Comparison of ENCODE assay signal across 8 cellular contexts in the genomic region with DNA sequence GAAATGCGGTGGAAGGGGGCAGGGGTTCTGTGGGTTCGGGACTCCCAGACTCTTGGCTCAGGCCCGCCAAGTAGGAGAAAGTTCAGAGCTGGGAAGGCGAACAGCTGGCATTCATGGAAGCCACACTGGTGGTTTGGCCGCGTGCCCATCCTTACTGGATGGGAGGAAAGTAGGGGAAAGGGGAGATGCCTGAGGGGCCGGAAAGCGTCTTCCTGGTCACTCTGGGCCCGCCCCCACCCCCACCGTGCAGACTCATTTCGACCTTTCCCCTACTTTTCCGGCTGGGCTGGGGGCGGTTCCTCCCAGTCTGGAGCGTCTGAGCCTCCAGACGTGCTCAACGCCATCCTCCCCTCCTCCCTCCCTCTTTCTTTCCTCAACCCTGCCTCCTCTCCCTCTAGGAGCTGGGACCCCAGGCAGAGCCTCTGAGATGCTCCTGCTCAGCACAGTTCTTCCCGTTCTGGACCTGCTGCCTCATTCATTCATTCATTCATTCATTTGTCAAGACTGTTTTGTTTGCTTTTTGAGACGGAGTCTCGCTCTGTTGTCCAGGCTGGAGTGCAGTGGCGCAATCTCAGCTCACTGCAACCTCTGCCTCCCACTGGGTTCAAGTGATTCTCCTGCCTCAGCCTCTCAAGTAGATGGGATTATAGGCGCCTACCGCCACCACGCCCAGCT. TPM values are rescaled to one million over a fixed set of nuclear protein-coding genes. Genes with fewer than 3 reads are reported as not detected.
A peak's percentile ranks its signal among the peaks of the same experiment; 100 is the strongest.
DNase-seq lines count a peak whose midpoint lies in the region; ATAC-seq and TF ChIP-seq lines count a peak whose summit lies in the region.

No MANE protein-coding gene starts in this region.

- H3K9me3 Mint-ChIP-seq in activated CD8-positive, alpha-beta T cell treated with anti-CD3 and anti-CD28 coated beads for 36 hours: no peaks in the 10 kb centered on the region
- no peaks in the 10 kb centered on the region for H3K9me3 Mint-ChIP-seq in activated CD8-positive, alpha-beta T cell treated with anti-CD3 and anti-CD28 coated beads, Interleukin-2, amount 10 ng/mL, durations not matched to agents 7 days and 5 days (ENCODE audit: insufficient read depth)
- no peaks in the 10 kb centered on the region for H3K9me3 Mint-ChIP-seq in activated T-helper 17 cell treated with anti-CD3 and anti-CD28 coated beads, Interleukin-2, amount 50 U/mL, for 72 hours

- H4K8ac ChIP-seq in trophoblast cell (ENCODE audit: low read depth, low read length): peak overlapping the region; percentile 14

- H3K36me3 ChIP-seq in trophoblast cell (ENCODE audit: control insufficient read depth in 1 of 2, insufficient read depth in 2 of 2, low read length in 2 of 2): peaks cover 0 to 4% of the 10 kb centered on the region in 2 experiments

- H3K27ac Mint-ChIP-seq in activated CD8-positive, alpha-beta T cell treated with anti-CD3 and anti-CD28 coated beads for 36 hours: no peak overlapping the region
- H3K27ac Mint-ChIP-seq in activated CD8-positive, alpha-beta T cell treated with anti-CD3 and anti-CD28 coated beads, Interleukin-2, amount 10 ng/mL, durations not matched to agents 7 days and 5 days: no peak overlapping the region
- no peak overlapping the region for H3K27ac Mint-ChIP-seq in activated T-helper 17 cell treated with anti-CD3 and anti-CD28 coated beads, Interleukin-2, amount 50 U/mL, for 72 hours

- no peak overlapping the region for H3K23ac ChIP-seq in trophoblast cell (ENCODE audit: low read length)

- H3K27ac ChIP-seq in trophoblast cell (ENCODE audit: low read depth, low read length): peak overlapping the region; percentile 2

- no peak for ATAC-seq in activated CD8-positive, alpha-beta T cell treated with anti-CD3 and anti-CD28 coated beads for 36 hours
- ATAC-seq in activated CD8-positive, alpha-beta T cell treated with anti-CD3 and anti-CD28 coated beads, Interleukin-2, amount 10 ng/mL, durations not matched to agents 7 days and 5 days: no peak
- ATAC-seq in activated T-helper 17 cell treated with anti-CD3 and anti-CD28 coated beads, Interleukin-2, amount 50 U/mL, for 72 hours (replicated peaks): no peak
- ATAC-seq in Right ventricle myocardium inferior (peak; percentile 73), HG02642 (IDR thresholded peaks at IDR 0.05; ENCODE audit: poor library complexity, unreplicated experiment) (no peak), GM21529 (IDR thresholded peaks at IDR 0.05; ENCODE audit: unreplicated experiment) (no peak)

- no peak overlapping the region for H3K4me3 ChIP-seq in trophoblast cell (ENCODE audit: low read depth, low read length)

- peaks cover 12% of the 10 kb centered on the region for H3K9me3 ChIP-seq in trophoblast cell (ENCODE audit: insufficient read depth, low read depth, low read length)

- peak overlapping the region; percentile 19 for H3K4me3 Mint-ChIP-seq in activated CD8-positive, alpha-beta T cell treated with anti-CD3 and anti-CD28 coated beads for 36 hours
- no peak overlapping the region for H3K4me3 Mint-ChIP-seq in activated CD8-positive, alpha-beta T cell treated with anti-CD3 and anti-CD28 coated beads, Interleukin-2, amount 10 ng/mL, durations not matched to agents 7 days and 5 days
- H3K4me3 Mint-ChIP-seq in activated T-helper 17 cell treated with anti-CD3 and anti-CD28 coated beads, Interleukin-2, amount 50 U/mL, for 72 hours: peak overlapping the region; percentile 96

- H3K4ac ChIP-seq in trophoblast cell (ENCODE audit: low read depth, low read length): no peak overlapping the region

- no peak overlapping the region for H2AFZ ChIP-seq in trophoblast cell (ENCODE audit: insufficient read depth, low read length, poor library complexity)

- H4K91ac ChIP-seq in trophoblast cell (ENCODE audit: low read depth, low read length): peak overlapping the region; percentile 65

- H2AK5ac ChIP-seq in trophoblast cell (ENCODE audit: low read length): peak overlapping the region; percentile 36

- no peak overlapping the region for H3K9ac ChIP-seq in trophoblast cell (ENCODE audit: low read length)

- POLR2A ChIA-PET in activated CD8-positive, alpha-beta T cell treated with anti-CD3 and anti-CD28 coated beads for 36 hours (lab: Charles Lee): no interaction called here
- POLR2A ChIA-PET in activated CD8-positive, alpha-beta T cell treated with anti-CD3 and anti-CD28 coated beads, Interleukin-2, amount 10 ng/mL, durations not matched to agents 7 days and 5 days (lab: Charles Lee): interaction anchor here (1.2 kb wide), 1 partner anchor 147 kb away, joined by 4 read pairs; the partner anchor contains the start of gene ZNF414

- TF ChIP-seq CTCF in activated CD8-positive, alpha-beta T cell treated with anti-CD3 and anti-CD28 coated beads for 36 hours (IDR thresholded peaks at IDR 0.05): no peak

- peaks cover 12% of the 10 kb centered on the region for H3K36me3 Mint-ChIP-seq in activated CD8-positive, alpha-beta T cell treated with anti-CD3 and anti-CD28 coated beads for 36 hours (ENCODE audit: low read depth)
- H3K36me3 Mint-ChIP-seq in activated CD8-positive, alpha-beta T cell treated with anti-CD3 and anti-CD28 coated beads, Interleukin-2, amount 10 ng/mL, durations not matched to agents 7 days and 5 days (ENCODE audit: low read depth): no peaks in the 10 kb centered on the region
- peaks cover 76% of the 10 kb centered on the region for H3K36me3 Mint-ChIP-seq in activated T-helper 17 cell treated with anti-CD3 and anti-CD28 coated beads, Interleukin-2, amount 50 U/mL, for 72 hours (ENCODE audit: low read depth)

- H4K12ac ChIP-seq in trophoblast cell (ENCODE audit: low read depth, low read length): no peak overlapping the region

- H3K4me2 ChIP-seq in trophoblast cell (ENCODE audit: low read length): peak overlapping the region; percentile 25

- peaks cover 21 to 27% of the 10 kb centered on the region in 2 experiments for H3K4me1 ChIP-seq in trophoblast cell (ENCODE audit: control insufficient read depth in 1 of 2, insufficient read depth in 2 of 2, low read length in 2 of 2)

- H3K27me3 ChIP-seq in trophoblast cell (ENCODE audit: insufficient read depth, low read length): peaks cover 6% of the 10 kb centered on the region

- no peak for DNase-seq in activated CD8-positive, alpha-beta T cell treated with anti-CD3 and anti-CD28 coated beads for 36 hours
- DNase-seq in activated CD8-positive, alpha-beta T cell treated with anti-CD3 and anti-CD28 coated beads, Interleukin-2, amount 10 ng/mL, durations not matched to agents 7 days and 5 days: no peak
- DNase-seq in Right ventricle myocardium inferior (ENCODE audit: missing footprints): peak; percentile 94
- peak; percentile 98 for DNase-seq in trophoblast cell
- DNase-seq in NCI-H510A treated with DMSO at 0.1 percent for 48 hours (lab: John Stamatoyannopoulos, UW): no peak

- peaks cover 27% of the 10 kb centered on the region for H3K4me1 Mint-ChIP-seq in activated CD8-positive, alpha-beta T cell treated with anti-CD3 and anti-CD28 coated beads for 36 hours (ENCODE audit: low read depth)
- peaks cover 17% of the 10 kb centered on the region for H3K4me1 Mint-ChIP-seq in activated CD8-positive, alpha-beta T cell treated with anti-CD3 and anti-CD28 coated beads, Interleukin-2, amount 10 ng/mL, durations not matched to agents 7 days and 5 days (ENCODE audit: low read depth)
- peaks cover 12% of the 10 kb centered on the region for H3K4me1 Mint-ChIP-seq in activated T-helper 17 cell treated with anti-CD3 and anti-CD28 coated beads, Interleukin-2, amount 50 U/mL, for 72 hours

- H3K79me2 ChIP-seq in trophoblast cell (ENCODE audit: control insufficient read depth, insufficient read depth, low read length, poor library complexity): peaks cover 3% of the 10 kb centered on the region

- peaks cover 41% of the 10 kb centered on the region for H3K27me3 Mint-ChIP-seq in activated CD8-positive, alpha-beta T cell treated with anti-CD3 and anti-CD28 coated beads for 36 hours
- peaks cover 43% of the 10 kb centered on the region for H3K27me3 Mint-ChIP-seq in activated CD8-positive, alpha-beta T cell treated with anti-CD3 and anti-CD28 coated beads, Interleukin-2, amount 10 ng/mL, durations not matched to agents 7 days and 5 days (ENCODE audit: low read depth)
- H3K27me3 Mint-ChIP-seq in activated T-helper 17 cell treated with anti-CD3 and anti-CD28 coated beads, Interleukin-2, amount 50 U/mL, for 72 hours: peaks cover 14% of the 10 kb centered on the region

- WGBS in trophoblast cell (ENCODE audit: extremely low coverage, insufficient coverage, insufficient read length): no CpG with 5 or more reads among the region's 23 CpGs

- H2BK12ac ChIP-seq in trophoblast cell (ENCODE audit: low read length): peak overlapping the region; percentile 67

- H2BK120ac ChIP-seq in trophoblast cell (ENCODE audit: insufficient read depth, low read length, poor library complexity): peak overlapping the region; percentile 78

- peak overlapping the region; percentile 43 for H3K18ac ChIP-seq in trophoblast cell (ENCODE audit: low read length)

- peaks cover 10% of the 10 kb centered on the region for H3K79me1 ChIP-seq in trophoblast cell (ENCODE audit: low read length)

- CTCF ChIA-PET in activated CD8-positive, alpha-beta T cell treated with anti-CD3 and anti-CD28 coated beads for 36 hours (lab: Charles Lee): interaction anchor here (8.3 kb wide), 1 partner anchor 14 kb away, joined by 67 read pairs; no protein-coding TSS in a partner anchor
- CTCF ChIA-PET in activated CD8-positive, alpha-beta T cell treated with anti-CD3 and anti-CD28 coated beads, Interleukin-2, amount 10 ng/mL, durations not matched to agents 7 days and 5 days (lab: Charles Lee): interaction anchor here (0.6 to 4.0 kb wide), 2 partner anchors 13 to 20 kb away, joined by 3 to 24 read pairs; no protein-coding TSS in a partner anchor

- peak overlapping the region; percentile 15 for H2BK5ac ChIP-seq in trophoblast cell (ENCODE audit: low read depth, low read length, poor library complexity)

- intact Hi-C loops in activated CD8-positive, alpha-beta T cell treated with anti-CD3 and anti-CD28 coated beads for 36 hours (cut with micrococcal nuclease): no loop called here
- intact Hi-C loops in Right ventricle myocardium inferior (cut with DNase I): loop anchor here (1.0 kb wide), 1 partner anchor 22 kb away; no protein-coding TSS in a partner anchor

- peak overlapping the region; percentile 49 for H3K14ac ChIP-seq in trophoblast cell (ENCODE audit: low read length)

RNA-seq across cellular contexts. Expression of gene ANGPTL4, which starts 3.5 kb away (rescaled TPM):
- 10 to 100 TPM; 26.8 to 27.8 TPM for total RNA-seq in activated CD8-positive, alpha-beta T cell treated with anti-CD3 and anti-CD28 coated beads for 36 hours
- not detected for total RNA-seq in activated CD8-positive, alpha-beta T cell treated with anti-CD3 and anti-CD28 coated beads, Interleukin-2, amount 10 ng/mL, durations not matched to agents 7 days and 5 days
- total RNA-seq in activated T-helper 17 cell treated with anti-CD3 and anti-CD28 coated beads, Interleukin-2, amount 50 U/mL, for 72 hours: 100 to 1,000 TPM in 1 of 2 donors, 1 to 10 TPM in 1; 4.8 to 120 TPM
- total RNA-seq in Right ventricle myocardium inferior: 24.6 TPM
- 4.1 and 4.3 TPM in 2 replicates for polyA plus RNA-seq in trophoblast cell (2013)

RNA-seq across cellular contexts. Expression of gene RAB11B, which starts 22.7 kb away (rescaled TPM):
- total RNA-seq in activated CD8-positive, alpha-beta T cell treated with anti-CD3 and anti-CD28 coated beads for 36 hours: 10 to 100 TPM; 74.3 to 77.4 TPM
- 10 to 100 TPM; 92.4 to 92.7 TPM for total RNA-seq in activated CD8-positive, alpha-beta T cell treated with anti-CD3 and anti-CD28 coated beads, Interleukin-2, amount 10 ng/mL, durations not matched to agents 7 days and 5 days
- 10 to 100 TPM; 79.0 to 81.1 TPM for total RNA-seq in activated T-helper 17 cell treated with anti-CD3 and anti-CD28 coated beads, Interleukin-2, amount 50 U/mL, for 72 hours
- total RNA-seq in Right ventricle myocardium inferior: 144 TPM
- 124 and 125 TPM in 2 replicates for polyA plus RNA-seq in trophoblast cell (2013)

RNA-seq across cellular contexts. Expression of gene KANK3, which starts 24.4 kb away (rescaled TPM):
- total RNA-seq in activated CD8-positive, alpha-beta T cell treated with anti-CD3 and anti-CD28 coated beads for 36 hours: 1 to 10 TPM; 3.6 TPM
- 1 to 10 TPM; 3.4 to 3.5 TPM for total RNA-seq in activated CD8-positive, alpha-beta T cell treated with anti-CD3 and anti-CD28 coated beads, Interleukin-2, amount 10 ng/mL, durations not matched to agents 7 days and 5 days
- total RNA-seq in activated T-helper 17 cell treated with anti-CD3 and anti-CD28 coated beads, Interleukin-2, amount 50 U/mL, for 72 hours: 1 to 10 TPM; 1.4 to 6.3 TPM
- 20.5 TPM for total RNA-seq in Right ventricle myocardium inferior
- polyA plus RNA-seq in trophoblast cell (2013): 0.60 and 0.90 TPM in 2 replicates

RNA-seq across cellular contexts. Expression of gene MARCHF2, which starts 45.6 kb away (rescaled TPM):
- 1 to 10 TPM; 8.0 to 8.6 TPM for total RNA-seq in activated CD8-positive, alpha-beta T cell treated with anti-CD3 and anti-CD28 coated beads for 36 hours
- total RNA-seq in activated CD8-positive, alpha-beta T cell treated with anti-CD3 and anti-CD28 coated beads, Interleukin-2, amount 10 ng/mL, durations not matched to agents 7 days and 5 days: 10 to 100 TPM; 26.8 to 28.1 TPM
- 10 to 100 TPM; 10.6 to 15.5 TPM for total RNA-seq in activated T-helper 17 cell treated with anti-CD3 and anti-CD28 coated beads, Interleukin-2, amount 50 U/mL, for 72 hours
- 110 TPM for total RNA-seq in Right ventricle myocardium inferior
- 22.2 and 22.7 TPM in 2 replicates for polyA plus RNA-seq in trophoblast cell (2013)

RNA-seq across cellular contexts. Expression of gene RPS28, which starts 46.2 kb away (rescaled TPM):
- 1,000 to 10,000 TPM; 2,450 to 2,492 TPM for total RNA-seq in activated CD8-positive, alpha-beta T cell treated with anti-CD3 and anti-CD28 coated beads for 36 hours
- total RNA-seq in activated CD8-positive, alpha-beta T cell treated with anti-CD3 and anti-CD28 coated beads, Interleukin-2, amount 10 ng/mL, durations not matched to agents 7 days and 5 days: 1,000 to 10,000 TPM; 1,476 to 1,561 TPM
- 1,000 to 10,000 TPM; 2,364 to 2,621 TPM for total RNA-seq in activated T-helper 17 cell treated with anti-CD3 and anti-CD28 coated beads, Interleukin-2, amount 50 U/mL, for 72 hours
- total RNA-seq in Right ventricle myocardium inferior: 1,212 TPM
- polyA plus RNA-seq in trophoblast cell (2013): 1,437 and 1,442 TPM in 2 replicates

Comparison
In these comparisons a context has a peak if more than half of its experiments do, and no peak if none do; other contexts are left out.
1. RNA of gene ANGPTL4, which starts 3.5 kb away (total RNA-seq): 4.8 to 120 TPM in activated T-helper 17 cell treated with anti-CD3 and anti-CD28 coated beads, Interleukin-2, amount 50 U/mL, for 72 hours, 26.8 to 27.8 TPM in activated CD8-positive, alpha-beta T cell treated with anti-CD3 and anti-CD28 coated beads for 36 hours and 24.6 TPM in Right ventricle myocardium inferior (single experiment); not detected in activated CD8-positive, alpha-beta T cell treated with anti-CD3 and anti-CD28 coated beads, Interleukin-2, amount 10 ng/mL, durations not matched to agents 7 days and 5 days; every median in the first group is over 4 times any median in the second.
2. DNase-seq: peak in Right ventricle myocardium inferior (single experiment) and trophoblast cell (2 of 2); none in activated CD8-positive, alpha-beta T cell treated with anti-CD3 and anti-CD28 coated beads for 36 hours (single experiment), activated CD8-positive, alpha-beta T cell treated with anti-CD3 and anti-CD28 coated beads, Interleukin-2, amount 10 ng/mL, durations not matched to agents 7 days and 5 days (single experiment) and NCI-H510A treated with DMSO at 0.1 percent for 48 hours (single experiment).